Comparison of ENCODE assay signal across 19 cellular contexts in the genomic region with DNA sequence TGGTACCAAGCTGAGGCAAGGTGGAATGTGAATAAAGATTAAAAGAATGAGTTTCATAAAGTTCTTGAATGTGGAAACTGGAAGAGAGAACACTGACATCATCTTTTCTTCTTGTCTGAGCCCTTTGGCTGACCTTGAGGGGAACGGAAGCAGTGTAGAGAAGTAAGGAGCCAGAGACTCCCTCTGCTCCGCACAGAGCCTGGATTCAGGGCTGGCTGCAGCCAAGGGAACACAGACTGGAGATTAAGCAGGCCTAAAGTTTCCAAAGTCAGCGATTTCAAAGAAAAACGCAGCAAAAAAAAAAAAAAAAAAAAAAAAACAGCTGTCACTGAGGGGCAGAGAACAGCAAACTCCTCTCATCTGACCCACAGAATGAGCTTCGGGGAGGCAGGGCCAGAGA. TPM values are rescaled to one million over a fixed set of nuclear protein-coding genes. Genes with fewer than 3 reads are reported as not detected.
"Had no signal": no experiment of that assay in that cellular context is flagged by ENCODE, and none has a peak within 500 bp of the region (broad histone marks: within the 10 kb centered on the region; RNA-seq: fewer than 3 reads in every experiment).

No MANE protein-coding gene starts in this region.

- H3K36me3 Mint-ChIP-seq: activated naive CD8-positive, alpha-beta T cell treated with anti-CD3 and anti-CD28 coated beads for 36 hours; immature natural killer cell; naive B cell; T-cell had no signal

- H3K9me3 Mint-ChIP-seq: activated CD4-positive, alpha-beta memory T cell treated with anti-CD3 and anti-CD28 coated beads, Interleukin-2, amount 10 ng/mL, durations not matched to agents 7 days and 5 days had no signal

- H3K9me3 ChIP-seq: gastroesophageal sphincter, prostate gland, thoracic aorta, vagina had no signal

- H3K4me3 ChIP-seq: coronary artery, gastroesophageal sphincter, prostate gland, SK-N-MC, thoracic aorta, vagina had no signal

- H3K27ac ChIP-seq: coronary artery, gastroesophageal sphincter, prostate gland, SK-N-MC, thoracic aorta, vagina, WERI-Rb-1 had no signal

- ATAC-seq: activated CD4-positive, alpha-beta T cell treated with anti-CD3 and anti-CD28 coated beads for 36 hours; gastroesophageal sphincter; left lobe of liver; stimulated activated naive CD8-positive, alpha-beta T cell treated with anti-CD3 and anti-CD28 coated beads, Interleukin-15, amount 100 ng/mL, for 72 hours; T-cell had no signal

- H3K4me1 ChIP-seq: gastroesophageal sphincter, prostate gland, vagina had no signal

- H3K27me3 ChIP-seq: vagina had no signal

- H3K27ac Mint-ChIP-seq: activated CD4-positive, alpha-beta memory T cell treated with anti-CD3 and anti-CD28 coated beads, Interleukin-2, amount 10 ng/mL, durations not matched to agents 7 days and 5 days; activated CD4-positive, alpha-beta T cell treated with anti-CD3 and anti-CD28 coated beads for 36 hours; activated naive CD8-positive, alpha-beta T cell treated with anti-CD3 and anti-CD28 coated beads for 36 hours; immature natural killer cell; stimulated activated naive CD8-positive, alpha-beta T cell treated with anti-CD3 and anti-CD28 coated beads, Interleukin-15, amount 100 ng/mL, for 72 hours; T-cell had no signal

- H3K4me1 Mint-ChIP-seq: activated CD4-positive, alpha-beta memory T cell treated with anti-CD3 and anti-CD28 coated beads, Interleukin-2, amount 10 ng/mL, durations not matched to agents 7 days and 5 days; activated CD4-positive, alpha-beta T cell treated with anti-CD3 and anti-CD28 coated beads for 36 hours; activated naive CD8-positive, alpha-beta T cell treated with anti-CD3 and anti-CD28 coated beads for 36 hours; immature natural killer cell; naive B cell; stimulated activated naive CD8-positive, alpha-beta T cell treated with anti-CD3 and anti-CD28 coated beads, Interleukin-15, amount 100 ng/mL, for 72 hours; T-cell had no signal

- H3K4me3 Mint-ChIP-seq: activated CD4-positive, alpha-beta memory T cell treated with anti-CD3 and anti-CD28 coated beads, Interleukin-2, amount 10 ng/mL, durations not matched to agents 7 days and 5 days; activated CD4-positive, alpha-beta T cell treated with anti-CD3 and anti-CD28 coated beads for 36 hours; activated naive CD8-positive, alpha-beta T cell treated with anti-CD3 and anti-CD28 coated beads for 36 hours; immature natural killer cell; naive B cell; stimulated activated naive CD8-positive, alpha-beta T cell treated with anti-CD3 and anti-CD28 coated beads, Interleukin-15, amount 100 ng/mL, for 72 hours; T-cell had no signal

- H3K36me3 ChIP-seq: gastroesophageal sphincter, prostate gland, thoracic aorta, vagina, WERI-Rb-1 had no signal

- DNase-seq: activated CD4-positive, alpha-beta memory T cell treated with anti-CD3 and anti-CD28 coated beads, Interleukin-2, amount 10 ng/mL, durations not matched to agents 7 days and 5 days; activated CD4-positive, alpha-beta T cell treated with anti-CD3 and anti-CD28 coated beads for 36 hours; activated gamma-delta T cell; activated naive CD8-positive, alpha-beta T cell treated with anti-CD3 and anti-CD28 coated beads for 36 hours; activated T-cell treated with anti-CD3 and anti-CD28 coated beads, Interleukin-2, amount 50 U/mL, for 48 hours; effector CD4-positive, alpha-beta T cell; immature natural killer cell; naive B cell; stimulated activated CD4-positive, alpha-beta T cell treated with anti-CD3 and anti-CD28 coated beads, Interleukin-4, amount 100 ng/mL, for 24 hours; stimulated activated naive CD8-positive, alpha-beta T cell treated with anti-CD3 and anti-CD28 coated beads, Interleukin-15, amount 100 ng/mL, for 72 hours; T-cell; WERI-Rb-1 had no signal

RNA-seq across cellular contexts. Expression of a gene that starts 19.3 kb away (rescaled TPM):
- total RNA-seq: activated CD4-positive, alpha-beta memory T cell treated with anti-CD3 and anti-CD28 coated beads, Interleukin-2, amount 10 ng/mL, durations not matched to agents 7 days and 5 days; activated CD4-positive, alpha-beta T cell treated with anti-CD3 and anti-CD28 coated beads for 36 hours; activated naive CD8-positive, alpha-beta T cell treated with anti-CD3 and anti-CD28 coated beads for 36 hours; left lobe of liver; T-cell had no signal
- polyA plus RNA-seq: immature natural killer cell had no signal
